31 cellular contexts compared by ENCODE assay signal in genomic region chrX:115264009-115264408, GRCh38. TPM values are rescaled to one million over a fixed set of nuclear protein-coding genes. Genes with fewer than 3 reads are reported as not detected.
"Had no signal": no experiment of that assay in that cellular context is flagged by ENCODE, and none has a peak within 500 bp of the region (broad histone marks: within the 10 kb centered on the region; RNA-seq: fewer than 3 reads in every experiment).

No MANE protein-coding gene starts in this region.

- H3K9me3 ChIP-seq: esophagus muscularis mucosa, gastrocnemius medialis, heart right ventricle, left lung, lower lobe of right lung had no signal

- H3K27ac Mint-ChIP-seq: naive thymus-derived CD4-positive, alpha-beta T cell; natural killer cell had no signal

- H3K27me3 Mint-ChIP-seq: naive thymus-derived CD4-positive, alpha-beta T cell had no signal

- DNase-seq: dermis blood vessel endothelial cell; dorsolateral prefrontal cortex; effector CD4-positive, alpha-beta T cell; effector memory CD4-positive, alpha-beta T cell; foreskin fibroblast; foreskin melanocyte; gastrocnemius medialis; glutamatergic neuron; head of caudate nucleus; heart right ventricle; hippocampal formation; left cardiac atrium; left lung; left ventricle myocardium superior; lower lobe of right lung; mesenchymal stem cell; midbrain; naive thymus-derived CD4-positive, alpha-beta T cell; natural killer cell had no signal

- H3K27ac ChIP-seq: coronary artery, dorsolateral prefrontal cortex, esophagus muscularis mucosa, gastrocnemius medialis, heart right ventricle, left lung, lower lobe of right lung had no signal

- H3K4me3 Mint-ChIP-seq: naive thymus-derived CD4-positive, alpha-beta T cell; natural killer cell had no signal

- H3K9me3 Mint-ChIP-seq: natural killer cell had no signal

- H3K27me3 ChIP-seq: esophagus muscularis mucosa had no signal

- H3K36me3 Mint-ChIP-seq: naive thymus-derived CD4-positive, alpha-beta T cell; natural killer cell had no signal

- H3K4me3 ChIP-seq: coronary artery, dorsolateral prefrontal cortex, esophagus muscularis mucosa, gastrocnemius medialis, heart right ventricle, left lung, lower lobe of right lung had no signal

- H3K4me1 ChIP-seq: esophagus muscularis mucosa, gastrocnemius medialis, heart right ventricle, left lung, lower lobe of right lung had no signal

- H3K36me3 ChIP-seq: esophagus muscularis mucosa, gastrocnemius medialis, heart right ventricle, left lung, lower lobe of right lung had no signal

- H3K4me1 Mint-ChIP-seq: naive thymus-derived CD4-positive, alpha-beta T cell; natural killer cell had no signal

- ATAC-seq: gastrocnemius medialis; heart right ventricle; left cardiac atrium; left lung; left ventricle myocardium superior; lower lobe of right lung; naive thymus-derived CD4-positive, alpha-beta T cell; natural killer cell had no signal

RNA-seq across cellular contexts. Expression of gene LUZP4, which starts 25.5 kb away (rescaled TPM):
- total RNA-seq: dermis blood vessel endothelial cell; dorsolateral prefrontal cortex; endothelial cell of umbilical vein; epithelial cell of proximal tubule; esophagus muscularis mucosa; gastrocnemius medialis; glomerular endothelial cell; heart right ventricle; kidney epithelial cell; left cardiac atrium; left lung; left ventricle myocardium superior; lower leg skin; lower lobe of right lung; lung microvascular endothelial cell; mononuclear cell; mucosa of gallbladder; naive thymus-derived CD4-positive, alpha-beta T cell; natural killer cell had no signal
- polyA plus RNA-seq: endothelial cell of umbilical vein; esophagus; heart right ventricle; keratinocyte; naive thymus-derived CD4-positive, alpha-beta T cell had no signal

RNA-seq across cellular contexts. Expression of gene LRCH2, which starts 30.1 kb away (rescaled TPM):
- total RNA-seq: mononuclear cell; naive thymus-derived CD4-positive, alpha-beta T cell; natural killer cell had no signal
- polyA plus RNA-seq: keratinocyte; naive thymus-derived CD4-positive, alpha-beta T cell had no signal
